Comparison of ENCODE assay signal across 8 cellular contexts in the genomic region with DNA sequence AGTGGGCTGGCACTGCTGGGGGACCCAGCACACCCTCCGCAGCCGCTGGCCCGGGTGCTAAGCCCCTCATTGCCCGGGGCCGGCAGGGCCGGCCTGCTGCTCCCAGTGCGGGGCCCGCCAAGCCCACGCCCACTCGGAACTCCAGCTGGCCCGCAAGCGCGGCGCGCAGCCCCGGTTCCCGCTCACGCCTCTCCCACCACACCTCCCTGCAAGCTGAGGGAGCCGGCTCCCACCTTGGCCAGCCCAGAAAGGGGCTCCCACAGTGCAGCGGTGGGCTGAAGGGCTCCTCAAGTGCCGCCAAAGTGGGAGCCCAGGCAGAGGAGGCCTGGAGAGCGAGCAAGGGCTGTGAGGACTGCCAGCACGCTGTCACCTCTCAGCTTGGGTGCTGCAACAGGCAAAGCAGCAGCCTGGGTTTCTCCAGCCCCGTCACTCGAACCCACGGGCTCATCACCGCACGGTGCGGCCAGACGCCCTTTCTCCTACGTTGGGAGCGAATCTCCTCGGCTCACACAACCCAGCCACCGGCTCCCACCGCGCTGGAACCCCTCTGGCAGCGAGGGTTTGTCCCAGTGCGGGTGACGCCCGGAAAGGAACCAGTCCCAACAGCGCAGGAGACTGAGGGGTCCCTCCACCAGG. TPM values are rescaled to one million over a fixed set of nuclear protein-coding genes. Genes with fewer than 3 reads are reported as not detected.
DNase-seq lines count a peak whose midpoint lies in the region; ATAC-seq and TF ChIP-seq lines count a peak whose summit lies in the region.
"Not testable (repeated sequence)": the region's sequence is repeated elsewhere in the genome, so short reads cannot be mapped to it uniquely, and the experiment has no call there.

No MANE protein-coding gene starts in this region.

- peak overlapping the region; percentile 97 for H3K4me3 Mint-ChIP-seq in endothelial cell (ENCODE audit: unreplicated experiment)
- H3K4me3 Mint-ChIP-seq in memory B cell: peak overlapping the region; percentile 88

- peak overlapping the region; percentile 91 for H3K27ac ChIP-seq in BLaER1

- TF ChIP-seq CTCF in endothelial cell (IDR thresholded peaks at IDR 0.05; ENCODE audit: unreplicated experiment): not testable (repeated sequence)

- H3K4me3 ChIP-seq in BLaER1: peak overlapping the region; percentile 94

- H3K4me1 ChIP-seq in BLaER1: peaks cover 32% of the 10 kb centered on the region

- peaks cover 55% of the 10 kb centered on the region for H4K20me1 ChIP-seq in BLaER1

- peaks cover 15% of the 10 kb centered on the region for H3K27me3 Mint-ChIP-seq in endothelial cell (ENCODE audit: unreplicated experiment)
- H3K27me3 Mint-ChIP-seq in memory B cell: not testable (repeated sequence)

- H3K4me2 ChIP-seq in BLaER1: peak overlapping the region; percentile 77

- H3K27ac Mint-ChIP-seq in endothelial cell (ENCODE audit: unreplicated experiment) (peak overlapping the region; percentile 57), memory B cell (peak overlapping the region; percentile 90)

- H3K27me3 ChIP-seq in BLaER1: not testable (repeated sequence)

- not testable (repeated sequence) for H3K9me3 ChIP-seq in BLaER1

- DNase-seq in NCI-H748 (lab: John Stamatoyannopoulos, UW; ENCODE audit: unreplicated experiment) (peak; percentile 70), activated T-cell treated with anti-CD3 and anti-CD28 coated beads for 48 hours (ENCODE audit: low read depth) (peak; percentile 8), endothelial cell (ENCODE audit: low spot score) (peak; percentile 33)
- DNase-seq in memory B cell (ENCODE audit: low spot score in 2 of 2): not testable (repeated sequence)
- peak; percentile 6 to 11 for DNase-seq in stimulated activated CD4-positive, alpha-beta T cell treated with anti-CD3 and anti-CD28 coated beads, Interleukin-12 subunit alpha, Interleukin-12 subunit beta, amount 100 ng/mL, for 24 hours (ENCODE audit: low read depth in 2 of 2)

- peak overlapping the region; percentile 95 for H3K9ac ChIP-seq in BLaER1

- H3K4me1 Mint-ChIP-seq in endothelial cell (ENCODE audit: unreplicated experiment): peaks cover 14% of the 10 kb centered on the region
- peaks cover 14% of the 10 kb centered on the region for H3K4me1 Mint-ChIP-seq in memory B cell

- ATAC-seq in GM19452 (IDR thresholded peaks at IDR 0.05; ENCODE audit: unreplicated experiment): peak; percentile 24
- peak; percentile 14 for ATAC-seq in HG03039 (IDR thresholded peaks at IDR 0.05; ENCODE audit: unreplicated experiment)
- peak; percentile 12 for ATAC-seq in memory B cell (ENCODE audit: low read depth)

- H3K9me3 Mint-ChIP-seq in endothelial cell (ENCODE audit: unreplicated experiment); memory B cell: not testable (repeated sequence)

- peaks cover 16% of the 10 kb centered on the region for H3K36me3 Mint-ChIP-seq in endothelial cell (ENCODE audit: low read depth, unreplicated experiment)
- H3K36me3 Mint-ChIP-seq in memory B cell: not testable (repeated sequence)

- H3K36me3 ChIP-seq in BLaER1: peaks cover 12% of the 10 kb centered on the region; the same call in 1 of the 2 replicates

RNA-seq across cellular contexts. Expression of a gene that starts 0.4 kb away (rescaled TPM):
- total RNA-seq in endothelial cell (ENCODE audit: unreplicated experiment): 25.2 TPM

RNA-seq across cellular contexts. Expression of a gene that starts 0.7 kb away (rescaled TPM):
- 12.4 TPM for total RNA-seq in endothelial cell (ENCODE audit: unreplicated experiment)
